Comparison of ENCODE assay signal across 17 cellular contexts in genomic region chr1:183002797-183003594, GRCh38. TPM values are rescaled to one million over a fixed set of nuclear protein-coding genes. Genes with fewer than 3 reads are reported as not detected.
DNase-seq lines count a peak whose midpoint lies in the region; ATAC-seq, FAIRE-seq and TF ChIP-seq lines count a peak whose summit lies in the region.
"Had no signal": no experiment of that assay in that cellular context is flagged by ENCODE, and none has a peak within 500 bp of the region (broad histone marks: within the 10 kb centered on the region; RNA-seq: fewer than 3 reads in every experiment).

No MANE protein-coding gene starts in this region.

- no peak overlapping the region for H3K9ac ChIP-seq in smooth muscle cell (ENCODE audit: low read depth)

- no peak for ATAC-seq in activated CD4-positive, CD25-positive, alpha-beta regulatory T cell treated with anti-CD3 and anti-CD28 coated beads, Interleukin-2, amount 50 U/mL, for 24 hours
- ATAC-seq in naive thymus-derived CD8-positive, alpha-beta T cell = no peak
- ATAC-seq in HG02885 (IDR thresholded peaks at IDR 0.05; ENCODE audit: poor library complexity, unreplicated experiment) = no peak
- ATAC-seq: foreskin keratinocyte, SK-N-SH treated with all-trans-retinoic acid at 6 μM for 48 hours had no signal

- H3K4me3 ChIP-seq in NB4 (ENCODE audit: low read depth, low read length) = no peak overlapping the region
- no peak overlapping the region for H3K4me3 ChIP-seq in smooth muscle cell
- H3K4me3 ChIP-seq in BE2C (ENCODE audit: low read depth, low read length) = no peak overlapping the region
- H3K4me3 ChIP-seq: ovary had no signal

- peaks cover 0 to 6% (median 0%) of the 10 kb centered on the region in 9 donors for H3K9me3 Mint-ChIP-seq in naive thymus-derived CD8-positive, alpha-beta T cell
- H3K9me3 Mint-ChIP-seq: activated T-helper 1 cell treated with anti-CD3 and anti-CD28 coated beads, Interleukin-12 subunit alpha, Interleukin-12 subunit beta, Interleukin-2, Interleukin-4 antibody, amounts not matched to agents 30 ng/mL and 10 ng/mL and 1 ng/mL, durations not matched to agents 14 hours and 24 hours and 36 hours had no signal

- peaks cover 0 to 3% (median 2%) of the 10 kb centered on the region in 3 donors for H3K36me3 Mint-ChIP-seq in naive thymus-derived CD8-positive, alpha-beta T cell

- TF ChIP-seq CTCF in NB4 (IDR thresholded peaks at IDR 0.05; ENCODE audit: low read depth, low read length) = no peak
- no peak for TF ChIP-seq CTCF in smooth muscle cell (IDR thresholded peaks at IDR 0.05; ENCODE audit: borderline replicate concordance, insufficient read depth, poor library complexity, severe bottlenecking)
- TF ChIP-seq CTCF in BE2C (IDR thresholded peaks at IDR 0.05; ENCODE audit: low read depth, low read length) = no peak

- peaks cover 26 to 80% (median 33%) of the 10 kb centered on the region in 5 donors for H3K27me3 Mint-ChIP-seq in naive thymus-derived CD8-positive, alpha-beta T cell

- peak; percentile 34 for DNase-seq in NB4 (ENCODE audit: low read depth)
- peak; percentile 96 for DNase-seq in dermis blood vessel endothelial cell
- no peak for DNase-seq in smooth muscle cell (lab: John Stamatoyannopoulos, UW; ENCODE audit: unreplicated experiment)
- no peak for DNase-seq in BE2C
- no peak for DNase-seq in naive thymus-derived CD8-positive, alpha-beta T cell
- DNase-seq: activated CD4-positive, alpha-beta T cell treated with anti-CD3 and anti-CD28 coated beads for 4 hours; brain microvascular endothelial cell; NCI-H510A; ovary; substantia nigra had no signal

- no peak overlapping the region for H3K27ac Mint-ChIP-seq in naive thymus-derived CD8-positive, alpha-beta T cell
- H3K27ac Mint-ChIP-seq: activated T-helper 1 cell treated with anti-CD3 and anti-CD28 coated beads, Interleukin-12 subunit alpha, Interleukin-12 subunit beta, Interleukin-2, Interleukin-4 antibody, amounts not matched to agents 30 ng/mL and 10 ng/mL and 1 ng/mL, durations not matched to agents 14 hours and 24 hours and 36 hours had no signal

- peak overlapping the region; percentile 54 for H3K4me2 ChIP-seq in smooth muscle cell

- H3K4me1 Mint-ChIP-seq in naive thymus-derived CD8-positive, alpha-beta T cell = no peaks in the 10 kb centered on the region

- H3K27me3 ChIP-seq in smooth muscle cell (ENCODE audit: low read depth) (no peaks in the 10 kb centered on the region), BE2C (no peaks in the 10 kb centered on the region)
- H3K27me3 ChIP-seq: brain microvascular endothelial cell, foreskin keratinocyte, ovary had no signal

- H2AFZ ChIP-seq in smooth muscle cell (ENCODE audit: low read depth) = peak overlapping the region; percentile 17

- POLR2A ChIA-PET in naive thymus-derived CD8-positive, alpha-beta T cell (lab: Charles Lee) = no interaction called here

- H3K27ac ChIP-seq in smooth muscle cell (ENCODE audit: low read depth) = no peak overlapping the region
- H3K27ac ChIP-seq: brain microvascular endothelial cell, foreskin keratinocyte, HL-60, ovary had no signal

- WGBS in smooth muscle cell (ENCODE audit: low lambda C conversion rate) = 59% methylated on average over 7 of the region's 7 CpGs

- H3K79me2 ChIP-seq in smooth muscle cell (ENCODE audit: low read depth) = no peaks in the 10 kb centered on the region

- TF ChIP-seq POLR2A in NB4 (IDR thresholded peaks at IDR 0.05; ENCODE audit: extremely low read depth, insufficient read length) = no peak

- H3K4me3 Mint-ChIP-seq in naive thymus-derived CD8-positive, alpha-beta T cell = no peak overlapping the region
- H3K4me3 Mint-ChIP-seq: activated T-helper 1 cell treated with anti-CD3 and anti-CD28 coated beads, Interleukin-12 subunit alpha, Interleukin-12 subunit beta, Interleukin-2, Interleukin-4 antibody, amounts not matched to agents 30 ng/mL and 10 ng/mL and 1 ng/mL, durations not matched to agents 14 hours and 24 hours and 36 hours had no signal

- no peaks in the 10 kb centered on the region for H3F3A ChIP-seq in smooth muscle cell (ENCODE audit: low read depth)

- H3K9me3 ChIP-seq in smooth muscle cell (replicated peaks; ENCODE audit: low read depth) = no peaks in the 10 kb centered on the region
- no peaks in the 10 kb centered on the region for H3K9me3 ChIP-seq in BE2C
- H3K9me3 ChIP-seq: ovary had no signal

- no peaks in the 10 kb centered on the region for H4K20me1 ChIP-seq in smooth muscle cell (ENCODE audit: low read depth)

- H3K4me1 ChIP-seq in smooth muscle cell (ENCODE audit: low read depth) (peaks cover 8% of the 10 kb centered on the region), BE2C (0 out of 2 replicates have a peak, but pooled peaks cover 4% of the 10 kb centered on the region)

- H3K36me3 ChIP-seq in smooth muscle cell (ENCODE audit: low read depth) (no peaks in the 10 kb centered on the region), BE2C (no peaks in the 10 kb centered on the region)
- H3K36me3 ChIP-seq: brain microvascular endothelial cell, ovary had no signal

- peak; percentile 33 for FAIRE-seq in islet of Langerhans (lab: Jason Lieb, UNC)

RNA-seq across cellular contexts. Expression of gene LAMC1, which starts 20.2 kb away (rescaled TPM):
- total RNA-seq in dermis blood vessel endothelial cell = 586 and 802 TPM in 2 replicates
- 137 and 156 TPM in 2 replicates for total RNA-seq in smooth muscle cell
- polyA plus RNA-seq in smooth muscle cell = 64.9 and 71.0 TPM in 2 replicates
- polyA plus RNA-seq in BE2C (2012; ENCODE audit: insufficient read depth, insufficient read length, low read depth) = 19.8 TPM
- total RNA-seq in naive thymus-derived CD8-positive, alpha-beta T cell = under 1 TPM; 0.93 to 0.99 TPM
- not detected for polyA plus RNA-seq in naive thymus-derived CD8-positive, alpha-beta T cell

RNA-seq across cellular contexts. Expression of gene SHCBP1L, which starts 50.0 kb away (rescaled TPM):
- total RNA-seq in dermis blood vessel endothelial cell (under 0.01 TPM in 1 of 2 replicates, not detected in the other), smooth muscle cell (not detected in 2 replicates)
- not detected in 2 replicates for polyA plus RNA-seq in smooth muscle cell
- polyA plus RNA-seq in BE2C (2012; ENCODE audit: insufficient read depth, insufficient read length, low read depth) = not detected
- total RNA-seq in naive thymus-derived CD8-positive, alpha-beta T cell = not detected
- not detected for polyA plus RNA-seq in naive thymus-derived CD8-positive, alpha-beta T cell
- total RNA-seq: activated T-helper 1 cell treated with anti-CD3 and anti-CD28 coated beads, Interleukin-12 subunit alpha, Interleukin-12 subunit beta, Interleukin-2, Interleukin-4 antibody, amounts not matched to agents 30 ng/mL and 10 ng/mL and 1 ng/mL, durations not matched to agents 14 hours and 24 hours and 36 hours; ovary had no signal
- polyA plus RNA-seq: ovary had no signal

Comparison
In these comparisons a context has a peak if more than half of its experiments do, and no peak if none do; other contexts are left out.
1. DNase-seq: peak in NB4 (single experiment) and dermis blood vessel endothelial cell (single experiment); none in smooth muscle cell (single experiment), BE2C (single experiment) and naive thymus-derived CD8-positive, alpha-beta T cell (0 of 10).
2. RNA of gene LAMC1, which starts 20.2 kb away (total RNA-seq): 586 to 802 TPM in dermis blood vessel endothelial cell and 137 to 156 TPM in smooth muscle cell; 0.93 to 0.99 TPM in naive thymus-derived CD8-positive, alpha-beta T cell; every median in the first group is over 10 times any median in the second.